In the genomic region with DNA sequence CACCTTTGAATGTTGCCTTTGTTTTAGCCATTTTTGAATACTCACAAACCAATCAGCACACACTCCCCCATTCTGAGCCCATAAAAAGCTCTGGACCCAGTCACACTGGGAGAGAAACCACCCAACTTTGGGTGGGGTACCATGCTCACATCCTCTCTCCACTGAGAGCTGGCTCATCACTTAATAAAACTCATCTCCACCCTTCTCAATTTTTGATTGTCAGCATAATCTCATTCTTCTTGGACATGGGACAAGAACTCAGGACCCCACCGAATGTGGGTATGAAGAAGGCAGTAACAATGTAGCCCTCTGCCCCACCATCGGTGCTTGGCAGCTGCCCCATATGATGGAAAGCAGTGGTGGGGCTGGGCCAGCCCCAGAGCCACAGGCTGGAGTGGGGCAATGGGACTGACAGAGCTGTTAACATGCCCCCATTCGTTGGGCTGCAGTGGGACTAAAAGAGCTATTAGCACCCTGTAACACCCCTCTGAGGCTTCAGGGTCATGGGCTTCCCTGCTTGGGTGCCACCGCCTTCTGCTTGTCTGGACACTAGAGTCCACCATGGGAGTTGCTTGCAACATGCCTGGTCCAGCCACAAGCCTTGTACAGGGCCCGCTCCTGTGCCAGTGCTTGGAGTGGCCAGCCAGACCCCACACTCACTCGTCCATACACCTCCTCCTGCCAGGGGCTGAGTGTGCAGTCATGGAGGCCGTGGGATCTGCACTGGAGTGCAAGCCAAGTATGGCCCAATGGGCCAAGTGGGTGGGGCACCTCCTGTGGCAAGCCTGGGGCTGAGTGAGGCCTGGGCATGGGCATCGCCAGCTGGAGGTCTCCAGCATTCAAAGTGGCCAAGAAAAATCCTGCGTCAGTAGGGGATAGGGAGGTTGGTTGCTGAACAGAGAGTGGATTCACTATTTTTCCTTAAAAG, we compare ENCODE assay signal across 18 cellular contexts.
DNase-seq lines count a peak whose midpoint lies in the region; ATAC-seq, FAIRE-seq and TF ChIP-seq lines count a peak whose summit lies in the region.
"Had no signal": no experiment of that assay in that cellular context is flagged by ENCODE, and none has a peak within 500 bp of the region (broad histone marks: within the 10 kb centered on the region; RNA-seq: fewer than 3 reads in every experiment).

No MANE protein-coding gene starts in this region.

- DNase-seq in K562 (ENCODE audit: extremely low read depth in 1 of 4, low spot score in 3 of 4) (no peak), lung (ENCODE audit: low spot score) (peak; percentile 17), posterior vena cava (ENCODE audit: low spot score) (peak; percentile 53), NCI-H1092 (lab: John Stamatoyannopoulos, UW) (no peak), NCI-H2196 (lab: John Stamatoyannopoulos, UW; ENCODE audit: unreplicated experiment) (no peak), hepatocyte (ENCODE audit: low spot score) (no peak)
- DNase-seq: AML-193; Caco-2; CD4-positive, alpha-beta T cell; H9 had no signal

- TF ChIP-seq CTCF in HEK293 (tag by site-specific recombination; IDR thresholded peaks at IDR 0.05) = no peak
- TF ChIP-seq CTCF in K562 (IDR thresholded peaks at IDR 0.05 in 2 of 3, conservative IDR thresholded peaks at IDR 0.05 in 1 of 3; ENCODE audit: insufficient read depth in 2 of 3, low read depth in 1 of 3, low read length in 3 of 3) = no peak
- TF ChIP-seq CTCF in lung (IDR thresholded peaks at IDR 0.05; ENCODE audit: control extremely low read depth, extremely low read depth) = no peak
- TF ChIP-seq CTCF in hepatocyte (IDR thresholded peaks at IDR 0.05; ENCODE audit: poor library complexity) = no peak

- no peak for TF ChIP-seq POLR2A in K562 (conservative IDR thresholded peaks at IDR 0.05)

- ATAC-seq in K562 (no peak), lung (ENCODE audit: insufficient read depth, low FRiP score) (no peak)

- H3K4me3 ChIP-seq in HEK293 (ENCODE audit: low read depth, low read length) = no peak overlapping the region
- H3K4me3 ChIP-seq in K562 = no peak overlapping the region
- H3K4me3 ChIP-seq in lung = no peak overlapping the region
- no peak overlapping the region for H3K4me3 ChIP-seq in hepatocyte

- no peaks in the 10 kb centered on the region for H3K9me1 ChIP-seq in K562 (ENCODE audit: control insufficient read depth, insufficient read depth, low read length)

- no peaks in the 10 kb centered on the region; a peak in 1 of 5 replicates for H3K27me3 ChIP-seq in K562 (ENCODE audit: control insufficient read depth in 2 of 2, insufficient read depth in 2 of 2, low read length in 2 of 2)
- no peaks in the 10 kb centered on the region for H3K27me3 ChIP-seq in lung (ENCODE audit: control insufficient read depth, insufficient read depth)
- no peaks in the 10 kb centered on the region for H3K27me3 ChIP-seq in hepatocyte

- no peak for TF ChIP-seq EP300 in K562 (IDR thresholded peaks at IDR 0.05; ENCODE audit: low read length)

- no TSS peak for BruUV-seq in K562 (replicated peaks; lab: Mats Ljungman, UMichigan)

- POLR2A ChIA-PET in HEK293 (lab: Yijun Ruan, JAX) (no interaction called here), K562 (lab: Yijun Ruan, JAX) (no interaction called here)

- H3K9me3 ChIP-seq in HEK293 (ENCODE audit: control insufficient read depth, insufficient read depth, low read depth, low read length) = no peaks in the 10 kb centered on the region
- H3K9me3 ChIP-seq in K562 (replicated peaks; ENCODE audit: control insufficient read depth, insufficient read depth, low read depth, low read length) = no peaks in the 10 kb centered on the region
- H3K9me3 ChIP-seq in lung (ENCODE audit: control insufficient read depth in 2 of 2, insufficient read depth in 1 of 2, low read length in 1 of 2) = peaks cover 0 to 16% of the 10 kb centered on the region in 2 donors
- H3K9me3 ChIP-seq in hepatocyte (ENCODE audit: low read depth) = no peaks in the 10 kb centered on the region

- no peak overlapping the region for H3K4me2 ChIP-seq in K562 (ENCODE audit: insufficient read depth, low read length)
- H3K4me2 ChIP-seq in hepatocyte = no peak overlapping the region

- H3K9ac ChIP-seq in K562 (ENCODE audit: insufficient read depth in 1 of 2, low read depth in 2 of 2, low read length in 2 of 2) = no peak overlapping the region

- H4K20me1 ChIP-seq in K562 (replicated peaks; ENCODE audit: control insufficient read depth, insufficient read depth, low read length) = no peaks in the 10 kb centered on the region
- H4K20me1 ChIP-seq in hepatocyte (ENCODE audit: insufficient read depth, poor library complexity, severe bottlenecking) = no peaks in the 10 kb centered on the region

- H3K9me2 ChIP-seq in hepatocyte (replicated peaks; ENCODE audit: insufficient read depth) = no peaks in the 10 kb centered on the region

- TF ChIP-seq RAD21 in K562 (CRISPR knock-in tag; conservative IDR thresholded peaks at IDR 0.05 in 1 of 2, IDR thresholded peaks at IDR 0.05 in 1 of 2) = no peak

- H3K27ac ChIP-seq in HEK293 (ENCODE audit: extremely low read depth, low read depth, low read length) (no peak overlapping the region), K562 (ENCODE audit: extremely low read depth, low read depth, low read length) (no peak overlapping the region), lung (ENCODE audit: low read depth in 1 of 2, low read length in 1 of 2) (no peak overlapping the region), hepatocyte (no peak overlapping the region)
- H3K27ac ChIP-seq: C4-2B had no signal

- in situ Hi-C loops in K562 (cut with MboI) = no loop called here

- H2AFZ ChIP-seq in K562 (ENCODE audit: low read depth, low read length) (no peak overlapping the region), hepatocyte (no peak overlapping the region)

- WGBS in K562 (ENCODE audit: insufficient coverage, low coverage, missing lambda C conversion rate) = 3% methylated on average over 8 of the region's 9 CpGs
- WGBS in lung, 2 donors = 78 to 86% methylated on average over 9 of the region's 9 CpGs
- 58% methylated on average over 9 of the region's 9 CpGs for WGBS in hepatocyte (ENCODE audit: low lambda C conversion rate, missing lambda C conversion rate)

- no peaks in the 10 kb centered on the region for H3K79me2 ChIP-seq in K562 (ENCODE audit: control insufficient read depth, insufficient read depth, low read length)
- H3K79me2 ChIP-seq in hepatocyte = no peaks in the 10 kb centered on the region

- no peaks in the 10 kb centered on the region for H3K36me3 ChIP-seq in HEK293 (ENCODE audit: control insufficient read depth in 2 of 2, insufficient read depth in 1 of 2, low read length in 2 of 2)
- H3K36me3 ChIP-seq in K562 (ENCODE audit: control insufficient read depth, insufficient read depth, low read length) = no peaks in the 10 kb centered on the region
- no peaks in the 10 kb centered on the region for H3K36me3 ChIP-seq in lung (ENCODE audit: control insufficient read depth in 2 of 2, insufficient read depth in 2 of 2, low read length in 2 of 2)
- no peaks in the 10 kb centered on the region for H3K36me3 ChIP-seq in hepatocyte (replicated peaks; ENCODE audit: insufficient read depth, low read depth)

- no peaks in the 10 kb centered on the region for H3K4me1 ChIP-seq in HEK293 (ENCODE audit: control insufficient read depth, insufficient read depth, low read length)
- H3K4me1 ChIP-seq in K562 (replicated peaks in 1 of 2; ENCODE audit: control insufficient read depth in 2 of 2, insufficient read depth in 2 of 2, low read length in 2 of 2) = no peaks in the 10 kb centered on the region
- no peaks in the 10 kb centered on the region for H3K4me1 ChIP-seq in lung (ENCODE audit: control insufficient read depth in 2 of 2, insufficient read depth in 2 of 2, low read length in 2 of 2)
- H3K4me1 ChIP-seq in hepatocyte (ENCODE audit: insufficient read depth) = no peaks in the 10 kb centered on the region
- H3K4me1 ChIP-seq: Caco-2 had no signal

- CTCF ChIA-PET in HEK293 (lab: Yijun Ruan, JAX) = interaction anchor here (0.7 kb wide), 1 partner anchor 479 kb away, joined by 5 read pairs; no protein-coding TSS in a partner anchor
- CTCF ChIA-PET in K562 (lab: Yijun Ruan, JAX; ENCODE audit: low intra/inter-chr PET ratio) = no interaction called here

- intact Hi-C loops in K562 (cut with micrococcal nuclease) (no loop called here), posterior vena cava (cut with DNase I) (no loop called here)

- no peak for FAIRE-seq in K562 (lab: Jason Lieb, UNC)
- FAIRE-seq: A204.1, D721Med, G401.6, GM12891, GM19239, H1 had no signal

TF ChIP-seq in HEK293, 187 proteins besides CTCF, POLR2A, EP300 and RAD21:
- TF ChIP-seq, protein P1, sequence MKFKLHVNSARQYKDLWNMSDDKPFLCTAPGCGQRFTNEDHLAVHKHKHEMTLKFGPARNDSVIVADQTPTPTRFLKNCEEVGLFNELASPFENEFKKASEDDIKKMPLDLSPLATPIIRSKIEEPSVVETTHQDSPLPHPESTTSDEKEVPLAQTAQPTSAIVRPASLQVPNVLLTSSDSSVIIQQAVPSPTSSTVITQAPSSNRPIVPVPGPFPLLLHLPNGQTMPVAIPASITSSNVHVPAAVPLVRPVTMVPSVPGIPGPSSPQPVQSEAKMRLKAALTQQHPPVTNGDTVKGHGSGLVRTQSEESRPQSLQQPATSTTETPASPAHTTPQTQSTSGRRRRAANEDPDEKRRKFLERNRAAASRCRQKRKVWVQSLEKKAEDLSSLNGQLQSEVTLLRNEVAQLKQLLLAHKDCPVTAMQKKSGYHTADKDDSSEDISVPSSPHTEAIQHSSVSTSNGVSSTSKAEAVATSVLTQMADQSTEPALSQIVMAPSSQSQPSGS (tag by site-specific recombination; IDR thresholded peaks at IDR 0.05; ENCODE audit: low read depth) = no peak
- TF ChIP-seq SETDB1 (IDR thresholded peaks at IDR 0.05; ENCODE audit: insufficient read length, low read length) = peak; percentile 64

TF ChIP-seq in K562, 482 proteins besides CTCF, POLR2A, EP300 and RAD21:
- TF ChIP-seq C11orf30 (IDR thresholded peaks at IDR 0.05; ENCODE audit: low read depth) = peak; percentile 9; the same call in 1 of the 2 replicates
- peak; percentile 57 for TF ChIP-seq ZNF316 (IDR thresholded peaks at IDR 0.05)
- TF ChIP-seq ADNP (tag; IDR thresholded peaks at IDR 0.05) = no peak

Comparison
In these comparisons a context has a peak if more than half of its experiments do, and no peak if none do; other contexts are left out.
1. DNase-seq: peak in lung (single experiment) and posterior vena cava (single experiment); none in K562 (0 of 4), NCI-H1092 (single experiment), NCI-H2196 (single experiment) and hepatocyte (single experiment).